8 cellular contexts compared by ENCODE assay signal in the genomic region with DNA sequence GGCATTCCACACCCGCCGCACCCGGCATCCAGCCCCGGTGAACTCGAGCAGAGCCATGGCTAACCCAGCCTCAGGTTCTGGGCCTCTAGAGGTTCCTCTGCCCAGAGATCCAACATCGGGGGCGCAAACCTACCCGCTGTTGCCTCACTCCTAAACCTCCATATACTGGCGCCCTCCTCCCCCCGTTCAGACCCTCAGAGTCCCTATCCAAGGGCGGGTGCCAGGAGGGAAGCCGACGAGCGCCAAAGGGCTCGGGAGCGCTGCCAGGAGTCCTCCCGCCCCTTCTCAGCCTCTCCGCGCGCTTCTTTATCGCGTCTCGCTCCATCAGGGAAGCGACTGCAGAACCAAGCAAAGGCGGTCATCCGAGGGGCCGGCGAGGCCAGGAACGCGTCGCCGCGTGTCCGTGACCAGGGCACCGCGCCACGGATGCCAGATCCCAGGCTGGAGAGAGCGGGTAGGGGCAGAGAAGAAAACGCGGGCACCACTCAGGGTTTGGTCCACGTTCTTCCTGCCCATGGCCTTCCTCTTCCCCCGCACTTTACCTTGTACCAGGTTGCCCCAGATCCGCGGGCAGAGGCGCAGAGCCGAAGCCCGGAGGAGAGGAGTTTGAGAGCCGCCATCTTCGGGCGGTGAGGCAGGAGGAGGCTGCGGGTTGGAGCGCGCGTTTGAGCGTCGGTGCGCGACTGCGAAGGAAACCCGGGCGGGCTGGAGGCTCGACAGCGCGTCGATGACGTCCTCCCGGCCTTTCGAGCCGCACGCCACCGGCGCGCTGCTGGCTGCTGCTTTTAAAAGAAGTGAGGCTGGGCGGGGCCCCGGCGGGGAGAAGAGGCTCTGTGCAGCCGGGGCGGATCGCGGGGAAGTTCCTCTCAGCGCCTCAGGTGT. TPM values are rescaled to one million over a fixed set of nuclear protein-coding genes. Genes with fewer than 3 reads are reported as not detected.
DNase-seq lines count a peak whose midpoint lies in the region; ATAC-seq and TF ChIP-seq lines count a peak whose summit lies in the region.

A gene (minus strand): TSS at position 687 of the 882 bp plus-strand sequence. CDS start 67 bp downstream, at position 620.

- ATAC-seq in GM19395 (IDR thresholded peaks at IDR 0.05; ENCODE audit: unreplicated experiment), result peak; percentile 91
- ATAC-seq in HG03558 (IDR thresholded peaks at IDR 0.05; ENCODE audit: extremely low read depth, unreplicated experiment), result peak; percentile 95
- ATAC-seq in lung (ENCODE audit: insufficient read depth, low FRiP score), result peak; percentile 89

- TF ChIP-seq CTCF in CD14-positive monocyte (IDR thresholded peaks at IDR 0.05) (no peak), lung (IDR thresholded peaks at IDR 0.05; ENCODE audit: control extremely low read depth, extremely low read depth) (no peak)

- peak within 1 kb of the TSS in 5 of 7 donors; percentile 10 to 76 (median 73) for H3K27ac Mint-ChIP-seq in CD14-positive monocyte
- peak within 1 kb of the TSS; percentile 86 for H3K27ac Mint-ChIP-seq in activated CD4-positive, alpha-beta memory T cell treated with anti-CD3 and anti-CD28 coated beads, Interleukin-2, amount 10 ng/mL, durations not matched to agents 7 days and 5 days

- 0% methylated on average over 79 to 81 of the region's 81 CpGs for WGBS in lung, 2 donors

- H3K4me3 ChIP-seq in lung, result peak within 1 kb of the TSS; percentile 76

- H3K36me3 Mint-ChIP-seq in CD14-positive monocyte, result peaks cover 0 to 3% of the 10 kb centered on the region in 2 donors
- H3K36me3 Mint-ChIP-seq in activated CD4-positive, alpha-beta memory T cell treated with anti-CD3 and anti-CD28 coated beads, Interleukin-2, amount 10 ng/mL, durations not matched to agents 7 days and 5 days (ENCODE audit: low read depth), result peaks cover 28% of the 10 kb centered on the region

- intact Hi-C loops in CD14-positive monocyte (cut with micrococcal nuclease), result loop anchor here (5.0 to 10.0 kb wide), 2 partner anchors 55 to 57 kb away; a partner anchor contains a TSS

- peak within 1 kb of the TSS; percentile 96 to 97 for H3K4me3 Mint-ChIP-seq in CD14-positive monocyte
- H3K4me3 Mint-ChIP-seq in activated CD4-positive, alpha-beta memory T cell treated with anti-CD3 and anti-CD28 coated beads, Interleukin-2, amount 10 ng/mL, durations not matched to agents 7 days and 5 days, result peak within 1 kb of the TSS; percentile 90

- H3K9me3 Mint-ChIP-seq in CD14-positive monocyte, result peaks cover 0 to 1% (median 0%) of the 10 kb centered on the region in 7 donors
- no peaks in the 10 kb centered on the region for H3K9me3 Mint-ChIP-seq in activated CD4-positive, alpha-beta memory T cell treated with anti-CD3 and anti-CD28 coated beads, Interleukin-2, amount 10 ng/mL, durations not matched to agents 7 days and 5 days

- POLR2A ChIA-PET in activated CD4-positive, alpha-beta memory T cell treated with anti-CD3 and anti-CD28 coated beads, Interleukin-2, amount 10 ng/mL, durations not matched to agents 7 days and 5 days (lab: Charles Lee), result interaction anchor here (0.9 to 4.2 kb wide), 13 partner anchors 8 to 1124 kb away, joined by 3 to 50 read pairs (median 5); a partner anchor contains a TSS

- H3K27ac ChIP-seq in lung (ENCODE audit: low read depth in 1 of 2, low read length in 1 of 2), result peak within 1 kb of the TSS; percentile 81 to 94

- H3K4me1 Mint-ChIP-seq in CD14-positive monocyte, result peaks cover 21% of the 10 kb centered on the region
- H3K4me1 Mint-ChIP-seq in activated CD4-positive, alpha-beta memory T cell treated with anti-CD3 and anti-CD28 coated beads, Interleukin-2, amount 10 ng/mL, durations not matched to agents 7 days and 5 days, result peaks cover 56% of the 10 kb centered on the region

- DNase-seq in CD14-positive monocyte (ENCODE audit: low spot score) (peak; percentile 79), NCI-H748 (lab: John Stamatoyannopoulos, UW; ENCODE audit: unreplicated experiment) (peak; percentile 99), lung (ENCODE audit: low spot score) (peak; percentile 83)
- peak; percentile 95 for DNase-seq in activated CD4-positive, alpha-beta memory T cell treated with anti-CD3 and anti-CD28 coated beads, Interleukin-2, amount 10 ng/mL, durations not matched to agents 7 days and 5 days
- DNase-seq in effector CD4-positive, alpha-beta T cell, result peak; percentile 91
- peak; percentile 83 to 86 (median 84) for DNase-seq in stimulated activated CD4-positive, alpha-beta T cell treated with anti-CD3 and anti-CD28 coated beads, TNF-alpha, amount 100 ng/mL, for 4 hours (ENCODE audit: low read depth in 3 of 3)

- peaks cover 5 to 17% (median 10%) of the 10 kb centered on the region in 3 donors for H3K27me3 Mint-ChIP-seq in CD14-positive monocyte (ENCODE audit: low read depth in 3 of 3)
- no peaks in the 10 kb centered on the region for H3K27me3 Mint-ChIP-seq in activated CD4-positive, alpha-beta memory T cell treated with anti-CD3 and anti-CD28 coated beads, Interleukin-2, amount 10 ng/mL, durations not matched to agents 7 days and 5 days

- no peaks in the 10 kb centered on the region for H3K36me3 ChIP-seq in lung (ENCODE audit: control insufficient read depth in 2 of 2, insufficient read depth in 2 of 2, low read length in 2 of 2)

- H3K9me3 ChIP-seq in lung (ENCODE audit: control insufficient read depth in 2 of 2, insufficient read depth in 1 of 2, low read length in 1 of 2), result peaks cover 0 to 2% of the 10 kb centered on the region in 2 donors

- CTCF ChIA-PET in activated CD4-positive, alpha-beta memory T cell treated with anti-CD3 and anti-CD28 coated beads, Interleukin-2, amount 10 ng/mL, durations not matched to agents 7 days and 5 days (lab: Charles Lee), result interaction anchor here (1.0 to 1.1 kb wide), 3 partner anchors 35 to 187 kb away, joined by 3 to 7 read pairs (median 6); a partner anchor contains a TSS

- H3K27me3 ChIP-seq in lung (ENCODE audit: control insufficient read depth, insufficient read depth), result no peaks in the 10 kb centered on the region

- peaks cover 8 to 16% of the 10 kb centered on the region in 2 donors for H3K4me1 ChIP-seq in lung (ENCODE audit: control insufficient read depth in 2 of 2, insufficient read depth in 2 of 2, low read length in 2 of 2)

RNA-seq across cellular contexts. Expression of the gene that starts here (rescaled TPM):
- 1 to 10 TPM; 1.9 to 3.4 TPM for polyA plus RNA-seq in CD14-positive monocyte
- total RNA-seq in activated CD4-positive, alpha-beta memory T cell treated with anti-CD3 and anti-CD28 coated beads, Interleukin-2, amount 10 ng/mL, durations not matched to agents 7 days and 5 days, result 10 to 100 TPM; 63.8 to 64.2 TPM
- total RNA-seq in lung, result 10 to 100 TPM; 15.2 to 17.3 TPM
- polyA plus RNA-seq in lung, result 10 to 100 TPM in 1 of 2 donors, 1 to 10 TPM in 1; 6.7 to 10.3 TPM

Comparison
In these comparisons a context has a peak if more than half of its experiments do, and no peak if none do; other contexts are left out.
1. Peak in every context shown above with its lines: DNase-seq, ATAC-seq, H3K4me3 ChIP-seq and H3K27ac ChIP-seq.